Comparison of ENCODE assay signal across 19 cellular contexts in the genomic region with DNA sequence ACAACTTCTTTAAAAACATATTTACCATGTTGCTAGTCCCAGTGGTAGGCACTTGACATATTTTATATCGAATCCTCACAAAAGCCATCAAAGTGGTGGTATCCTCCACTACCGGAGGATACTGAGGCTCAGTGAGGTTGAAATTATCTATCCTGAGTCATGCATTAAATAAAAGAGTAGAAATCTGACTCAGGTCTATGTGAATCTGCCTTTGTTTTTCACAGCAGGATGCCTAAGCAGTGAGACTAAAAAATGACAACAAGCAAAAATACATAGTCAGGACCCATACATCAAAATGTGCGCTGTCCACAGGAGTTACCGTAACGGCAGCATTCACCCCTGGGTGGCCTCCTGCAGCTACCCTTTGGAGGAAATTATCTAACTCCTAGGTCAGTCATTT. TPM values are rescaled to one million over a fixed set of nuclear protein-coding genes. Genes with fewer than 3 reads are reported as not detected.
A peak's percentile ranks its signal among the peaks of the same experiment; 100 is the strongest.
DNase-seq lines count a peak whose midpoint lies in the region; ATAC-seq and TF ChIP-seq lines count a peak whose summit lies in the region.
"Had no signal": no experiment of that assay in that cellular context is flagged by ENCODE, and none has a peak within 500 bp of the region (broad histone marks: within the 10 kb centered on the region; RNA-seq: fewer than 3 reads in every experiment).

No MANE protein-coding gene starts in this region.

- WGBS in IMR-90 (ENCODE audit: extremely low coverage in 2 of 2, insufficient read length in 1 of 2), 2 experiments: no CpG with 5 or more reads among the region's 5 CpGs
- WGBS in mammary epithelial cell (ENCODE audit: low coverage, missing lambda C conversion rate): 96% methylated on average over 5 of the region's 5 CpGs

- H2BK15ac ChIP-seq in IMR-90 (ENCODE audit: low read depth, low read length): no peak overlapping the region

- no peak for TF ChIP-seq RAD21 in IMR-90 (IDR thresholded peaks at IDR 0.05; ENCODE audit: low read length)

- H4K20me1 ChIP-seq in IMR-90 (ENCODE audit: insufficient read depth, low read length) (no peaks in the 10 kb centered on the region), mammary epithelial cell (ENCODE audit: insufficient read depth, low read length) (no peaks in the 10 kb centered on the region), neural progenitor cell (ENCODE audit: low read depth) (peaks cover 13% of the 10 kb centered on the region)

- no peak overlapping the region for H2BK5ac ChIP-seq in IMR-90 (ENCODE audit: low read depth, low read length, poor library complexity, severe bottlenecking)

- no peak overlapping the region for H3K56ac ChIP-seq in IMR-90 (ENCODE audit: extremely low read depth, insufficient read depth, low read length)

- no peak for TF ChIP-seq CTCF in CD8-positive, alpha-beta T cell (IDR thresholded peaks at IDR 0.05)
- TF ChIP-seq CTCF in IMR-90 (conservative IDR thresholded peaks at IDR 0.05; ENCODE audit: low read depth, low read length) (no peak), mammary epithelial cell (conservative IDR thresholded peaks at IDR 0.05 in 1 of 2, IDR thresholded peaks at IDR 0.05 in 1 of 2; ENCODE audit: extremely low read depth in 1 of 2, insufficient read depth in 1 of 2, low read depth in 1 of 2, low read length in 2 of 2) (no peak), neural progenitor cell (IDR thresholded peaks at IDR 0.05) (no peak)

- H3K4ac ChIP-seq in IMR-90 (ENCODE audit: low read depth, low read length): no peak overlapping the region

- H3K14ac ChIP-seq in IMR-90 (replicated peaks; ENCODE audit: low read depth, low read length): no peak overlapping the region

- TF ChIP-seq POLR2A in IMR-90 (IDR thresholded peaks at IDR 0.05; ENCODE audit: low read depth, low read length): no peak
- no peak for TF ChIP-seq POLR2A in GM18505 (IDR thresholded peaks at IDR 0.05; ENCODE audit: borderline replicate concordance, extremely low read depth, insufficient read depth, insufficient read length)

- H3K4me3 Mint-ChIP-seq in CD8-positive, alpha-beta T cell: no peak overlapping the region
- H3K4me3 Mint-ChIP-seq in immature natural killer cell: no peak overlapping the region
- H3K4me3 Mint-ChIP-seq in neural progenitor cell: no peak overlapping the region
- H3K4me3 Mint-ChIP-seq: IgD-negative memory B cell had no signal

- no peak overlapping the region for H3K23ac ChIP-seq in IMR-90 (ENCODE audit: low read depth, low read length)

- H3K9ac ChIP-seq in IMR-90 (ENCODE audit: low read depth, low read length): no peak overlapping the region
- no peak overlapping the region for H3K9ac ChIP-seq in mammary epithelial cell (ENCODE audit: insufficient read depth, low read length)
- no peak overlapping the region for H3K9ac ChIP-seq in neural progenitor cell

- no peaks in the 10 kb centered on the region for H3K9me1 ChIP-seq in IMR-90 (ENCODE audit: insufficient read depth, low read length)

- no peaks in the 10 kb centered on the region for H3K4me1 ChIP-seq in CD8-positive, alpha-beta T cell (ENCODE audit: insufficient read depth, low read length)
- no peaks in the 10 kb centered on the region for H3K4me1 ChIP-seq in IMR-90 (ENCODE audit: control insufficient read depth, insufficient read depth, low read length)
- H3K4me1 ChIP-seq in mammary epithelial cell (ENCODE audit: insufficient read depth, low read length): no peaks in the 10 kb centered on the region
- H3K4me1 ChIP-seq in neural progenitor cell: no peaks in the 10 kb centered on the region
- H3K4me1 ChIP-seq: SJCRH30 had no signal

- no peak overlapping the region for H2BK20ac ChIP-seq in IMR-90 (ENCODE audit: low read depth, low read length)

- no peak overlapping the region for H4K91ac ChIP-seq in IMR-90 (ENCODE audit: insufficient read depth, low read depth, low read length)

- H4K8ac ChIP-seq in IMR-90 (ENCODE audit: low read depth in 2 of 2, low read length in 2 of 2): no peak overlapping the region

- intact Hi-C loops in CD8-positive, alpha-beta T cell (cut with DNase I, micrococcal nuclease): no loop called here
- intact Hi-C loops in IMR-90 (cut with micrococcal nuclease) (no loop called here), mammary epithelial cell (cut with micrococcal nuclease) (no loop called here)

- H3K18ac ChIP-seq in IMR-90 (ENCODE audit: low read depth, low read length): no peak overlapping the region

- no peak overlapping the region for H2BK120ac ChIP-seq in IMR-90 (ENCODE audit: low read depth, low read length)

- peak overlapping the region; percentile 22 for H3K27ac Mint-ChIP-seq in CD8-positive, alpha-beta T cell
- H3K27ac Mint-ChIP-seq in immature natural killer cell: peak overlapping the region in 5 of 6 donors; percentile 11 to 78 (median 72)
- no peak overlapping the region for H3K27ac Mint-ChIP-seq in neural progenitor cell
- H3K27ac Mint-ChIP-seq: IgD-negative memory B cell had no signal

- H3K79me2 ChIP-seq in mammary epithelial cell (ENCODE audit: insufficient read depth, low read length) (peaks cover 11% of the 10 kb centered on the region), neural progenitor cell (ENCODE audit: low read depth) (peaks cover 32% of the 10 kb centered on the region)

- H3K36me3 Mint-ChIP-seq in CD8-positive, alpha-beta T cell: peaks cover 76% of the 10 kb centered on the region
- H3K36me3 Mint-ChIP-seq in immature natural killer cell (peaks cover 18 to 48% (median 30%) of the 10 kb centered on the region in 3 donors), neural progenitor cell (peaks cover 61% of the 10 kb centered on the region)

- H3K4me2 ChIP-seq in IMR-90 (ENCODE audit: low read depth, low read length) (no peak overlapping the region), mammary epithelial cell (ENCODE audit: insufficient read depth, low read depth, low read length) (no peak overlapping the region), neural progenitor cell (no peak overlapping the region)

- CTCF ChIA-PET in CD8-positive, alpha-beta T cell (lab: Charles Lee): interaction anchor here (1.1 to 3.3 kb wide), 3 partner anchors 24 to 455 kb away, joined by 3 to 14 read pairs (median 11); no protein-coding TSS in a partner anchor
- CTCF ChIA-PET in IMR-90 (lab: Yijun Ruan, JAX): no interaction called here
- CTCF ChIA-PET in mammary epithelial cell (lab: Charles Lee; ENCODE audit: low non-redundant PET): no interaction called here

- POLR2A ChIA-PET in CD8-positive, alpha-beta T cell (lab: Charles Lee): no interaction called here
- POLR2A ChIA-PET in IMR-90 (lab: Charles Lee; ENCODE audit: unreplicated experiment): no interaction called here

- H4K5ac ChIP-seq in IMR-90 (ENCODE audit: low read depth, low read length): no peak overlapping the region

- no peak overlapping the region for H3K27ac ChIP-seq in CD8-positive, alpha-beta T cell (ENCODE audit: low read depth, low read length)
- H3K27ac ChIP-seq in IMR-90 (ENCODE audit: insufficient read depth, low read length) (no peak overlapping the region), mammary epithelial cell (ENCODE audit: insufficient read depth, low read depth, low read length) (no peak overlapping the region), neural progenitor cell (no peak overlapping the region)
- H3K27ac ChIP-seq: SJCRH30 had no signal

- peaks cover 31% of the 10 kb centered on the region for H3K4me1 Mint-ChIP-seq in CD8-positive, alpha-beta T cell (ENCODE audit: low read depth)
- peaks cover 21 to 41% of the 10 kb centered on the region in 2 donors for H3K4me1 Mint-ChIP-seq in immature natural killer cell
- H3K4me1 Mint-ChIP-seq in neural progenitor cell: no peaks in the 10 kb centered on the region

- H3K27me3 Mint-ChIP-seq in CD8-positive, alpha-beta T cell (ENCODE audit: low read depth): no peaks in the 10 kb centered on the region
- peaks cover 0 to 5% (median 0%) of the 10 kb centered on the region in 3 donors for H3K27me3 Mint-ChIP-seq in immature natural killer cell (ENCODE audit: low read depth in 3 of 3)
- H3K27me3 Mint-ChIP-seq in neural progenitor cell (ENCODE audit: insufficient read depth, low read depth): no peaks in the 10 kb centered on the region
- H3K27me3 Mint-ChIP-seq: IgD-negative memory B cell had no signal

- H3K36me3 ChIP-seq in CD8-positive, alpha-beta T cell (ENCODE audit: insufficient read depth, low read length): peaks cover 13% of the 10 kb centered on the region
- H3K36me3 ChIP-seq in IMR-90 (ENCODE audit: control insufficient read depth, insufficient read depth, low read length): peaks cover 12% of the 10 kb centered on the region
- H3K36me3 ChIP-seq in mammary epithelial cell (ENCODE audit: insufficient read depth, low read length): peaks cover 28% of the 10 kb centered on the region
- H3K36me3 ChIP-seq in neural progenitor cell: peaks cover 45% of the 10 kb centered on the region

- no peak overlapping the region for H3K4me3 ChIP-seq in CD8-positive, alpha-beta T cell (ENCODE audit: low read depth, low read length)
- H3K4me3 ChIP-seq in IMR-90 (ENCODE audit: insufficient read depth, low read depth, low read length): no peak overlapping the region
- no peak overlapping the region for H3K4me3 ChIP-seq in mammary epithelial cell (replicated peaks in 1 of 3; ENCODE audit: insufficient read depth in 1 of 3, low read depth in 2 of 3, low read length in 3 of 3)
- H3K4me3 ChIP-seq in neural progenitor cell: no peak overlapping the region
- H3K4me3 ChIP-seq: SJCRH30 had no signal

- no peak for ATAC-seq in CD8-positive, alpha-beta T cell
- ATAC-seq in IMR-90 (ENCODE audit: low read depth) (peak; percentile 57), GM18505 (IDR thresholded peaks at IDR 0.05; ENCODE audit: unreplicated experiment) (no peak)

- in situ Hi-C loops in IMR-90 (cut with MboI; ENCODE audit: low sequenced_read_pairs): loop anchor here (5.0 to 25.0 kb wide), 2 partner anchors 124 to 264 kb away; no protein-coding TSS in a partner anchor
- in situ Hi-C loops in mammary epithelial cell (cut with MboI; ENCODE audit: low sequenced_read_pairs in 2 of 2): loop anchor here (25.0 kb wide), 2 partner anchors 289 to 311 kb away; a partner anchor contains a TSS

- H2AK5ac ChIP-seq in IMR-90 (ENCODE audit: low read depth, low read length): no peak overlapping the region

- peaks cover 5% of the 10 kb centered on the region for H3F3A ChIP-seq in neural progenitor cell (ENCODE audit: low read depth)

- BruUV-seq in IMR-90 (replicated peaks; lab: Mats Ljungman, UMichigan) (no TSS peak), mammary epithelial cell (replicated peaks; lab: Mats Ljungman, UMichigan) (no TSS peak)

- dilution Hi-C loops in IMR-90 (cut with HindIII; ENCODE audit: low sequenced_read_pairs, unreplicated experiment): no loop called here
- dilution Hi-C loops in mammary epithelial cell (cut with HindIII; ENCODE audit: low sequenced_read_pairs): no loop called here

- H3K27me3 ChIP-seq in CD8-positive, alpha-beta T cell (ENCODE audit: insufficient read depth, low read length): no peaks in the 10 kb centered on the region
- H3K27me3 ChIP-seq in IMR-90 (ENCODE audit: control insufficient read depth, insufficient read depth, low read length): no peaks in the 10 kb centered on the region
- H3K27me3 ChIP-seq in mammary epithelial cell (ENCODE audit: insufficient read depth, low read length): no peaks in the 10 kb centered on the region
- H3K27me3 ChIP-seq in neural progenitor cell: no peaks in the 10 kb centered on the region
- H3K27me3 ChIP-seq: SJCRH30 had no signal

- H2AK9ac ChIP-seq in IMR-90 (replicated peaks; ENCODE audit: low read depth, low read length, poor library complexity): no peak overlapping the region

- H3K9me3 Mint-ChIP-seq in CD8-positive, alpha-beta T cell: peaks cover 2% of the 10 kb centered on the region
- H3K9me3 Mint-ChIP-seq in immature natural killer cell (peaks cover 0 to 3% (median 0%) of the 10 kb centered on the region in 6 donors), neural progenitor cell (peaks cover 10% of the 10 kb centered on the region)

- peaks cover 2 to 3% of the 10 kb centered on the region in 2 experiments; a peak in 3 of 4 replicates for H3K79me1 ChIP-seq in IMR-90 (ENCODE audit: low read depth in 1 of 2, low read length in 2 of 2)

- DNase-seq in CD8-positive, alpha-beta T cell: no peak
- DNase-seq in IMR-90: peak; percentile 41
- peak; percentile 48 for DNase-seq in amniotic epithelial cell (ENCODE audit: low read depth)
- no peak for DNase-seq in immature natural killer cell
- DNase-seq in mammary epithelial cell: no peak
- DNase-seq in neural progenitor cell (ENCODE audit: low spot score): no peak
- DNase-seq: C1 segment of cervical spinal cord, GDM1, MV-4-11, NCI-H1105 treated with DMSO at 0.1 percent for 48 hours, NCI-H1694 treated with DMSO at 0.1 percent for 48 hours, NCI-H2081 treated with DMSO at 0.1 percent for 48 hours, NCI-H2171 treated with DMSO at 0.1 percent for 48 hours, NCI-H526 treated with DMSO at 0.1 percent for 48 hours, OCI-M1, SJCRH30, SW 1271 had no signal

- H2AFZ ChIP-seq in IMR-90 (replicated peaks; ENCODE audit: low read length, poor library complexity) (no peak overlapping the region), mammary epithelial cell (ENCODE audit: low read depth, low read length) (no peak overlapping the region), neural progenitor cell (replicated peaks) (no peak overlapping the region)

- no peaks in the 10 kb centered on the region for H3K9me3 ChIP-seq in CD8-positive, alpha-beta T cell (ENCODE audit: low read length)
- H3K9me3 ChIP-seq in IMR-90 (ENCODE audit: control insufficient read depth, insufficient read depth, low read length): no peaks in the 10 kb centered on the region
- no peaks in the 10 kb centered on the region for H3K9me3 ChIP-seq in mammary epithelial cell (replicated peaks; ENCODE audit: insufficient read depth, low read length)
- no peaks in the 10 kb centered on the region for H3K9me3 ChIP-seq in neural progenitor cell (ENCODE audit: low read depth)
- H3K9me3 ChIP-seq: SJCRH30 had no signal

RNA-seq across cellular contexts. Expression of a gene that starts 17.7 kb away (rescaled TPM):
- 100 to 1,000 TPM; 113 to 117 TPM for total RNA-seq in CD8-positive, alpha-beta T cell
- 29.9 and 38.9 TPM in 2 replicates for total RNA-seq in IMR-90 (2012; rRNA removed)
- 24.8 and 25.1 TPM in 2 replicates for polyA plus RNA-seq in IMR-90 (2012; rRNA removed)
- polyA plus RNA-seq in IMR-90 (2012; cell fraction: cytosol; rRNA removed): 3.7 and 7.6 TPM in 2 replicates
- polyA plus RNA-seq in IMR-90 (2012; cell fraction: nucleus; rRNA removed; ENCODE audit: low replicate concordance): 18.0 and 28.0 TPM in 2 replicates
- 10 to 100 TPM; 15.7 to 42.7 (median 39.8) TPM for polyA plus RNA-seq in immature natural killer cell
- 10 to 100 TPM; 22.3 to 69.7 TPM for total RNA-seq in mammary epithelial cell
- polyA plus RNA-seq in mammary epithelial cell: 31.9 TPM
- polyA minus RNA-seq in mammary epithelial cell: 34.9 TPM
- total RNA-seq in neural progenitor cell (ENCODE audit: low replicate concordance): 112 and 164 TPM in 2 replicates

Comparison
In these comparisons a context has a peak if more than half of its experiments do, and no peak if none do; other contexts are left out.
1. DNase-seq: peak in IMR-90 (single experiment) and amniotic epithelial cell (single experiment); none in CD8-positive, alpha-beta T cell (0 of 7), immature natural killer cell (0 of 3), mammary epithelial cell (single experiment) and neural progenitor cell (single experiment).